In genomic region chr6:21037453-21037852, GRCh38 we compare ENCODE assay signal across 17 cellular contexts.
DNase-seq lines count a peak whose midpoint lies in the region; ATAC-seq and TF ChIP-seq lines count a peak whose summit lies in the region.
"Had no signal": no experiment of that assay in that cellular context is flagged by ENCODE, and none has a peak within 500 bp of the region (broad histone marks: within the 10 kb centered on the region; RNA-seq: fewer than 3 reads in every experiment).

No MANE protein-coding gene starts in this region.

- TF ChIP-seq CTCF in foreskin keratinocyte (conservative IDR thresholded peaks at IDR 0.05) (no peak), RWPE1 (conservative IDR thresholded peaks at IDR 0.05; ENCODE audit: low read depth) (no peak)

- DNase-seq in naive B cell (peak; percentile 46), foreskin keratinocyte (no peak), RWPE1 (ENCODE audit: low spot score) (no peak)
- no peak for DNase-seq in activated CD4-positive, alpha-beta memory T cell treated with anti-CD3 and anti-CD28 coated beads, Interleukin-2, amount 10 ng/mL, durations not matched to agents 7 days and 5 days
- DNase-seq: activated CD4-positive, alpha-beta T cell treated with anti-CD3 and anti-CD28 coated beads for 4 hours; AML-193; erythroblast; NCI-H1436 treated with DMSO at 0.1 percent for 48 hours; NCI-H345; SIG-M5 had no signal

- POLR2A ChIA-PET in activated CD4-positive, alpha-beta memory T cell treated with anti-CD3 and anti-CD28 coated beads, Interleukin-2, amount 10 ng/mL, durations not matched to agents 7 days and 5 days (lab: Charles Lee): no interaction called here
- POLR2A ChIA-PET in RWPE1 (lab: Yijun Ruan, JAX; ENCODE audit: low non-redundant PET): no interaction called here

- CTCF ChIA-PET in activated CD4-positive, alpha-beta memory T cell treated with anti-CD3 and anti-CD28 coated beads, Interleukin-2, amount 10 ng/mL, durations not matched to agents 7 days and 5 days (lab: Charles Lee): no interaction called here
- CTCF ChIA-PET in RWPE1 (lab: Yijun Ruan, JAX): no interaction called here

- no peak overlapping the region for H3K4me3 Mint-ChIP-seq in naive B cell
- H3K4me3 Mint-ChIP-seq in activated CD4-positive, alpha-beta memory T cell treated with anti-CD3 and anti-CD28 coated beads, Interleukin-2, amount 10 ng/mL, durations not matched to agents 7 days and 5 days: no peak overlapping the region
- H3K4me3 Mint-ChIP-seq: brain; neural crest cell; T-helper 2 cell treated with Interferon-gamma antibody and Interleukin-4, amounts not matched to agents 5 μg/mL and 100 μg/mL, for 36 hours had no signal

- peaks cover 16% of the 10 kb centered on the region for H3K4me1 ChIP-seq in foreskin keratinocyte

- H3K27ac Mint-ChIP-seq in naive B cell: no peak overlapping the region
- H3K27ac Mint-ChIP-seq in activated CD4-positive, alpha-beta memory T cell treated with anti-CD3 and anti-CD28 coated beads, Interleukin-2, amount 10 ng/mL, durations not matched to agents 7 days and 5 days: no peak overlapping the region
- H3K27ac Mint-ChIP-seq: T-helper 2 cell treated with Interferon-gamma antibody and Interleukin-4, amounts not matched to agents 5 μg/mL and 100 μg/mL, for 36 hours had no signal

- H3K27me3 Mint-ChIP-seq in naive B cell: peaks cover 0 to 3% (median 0%) of the 10 kb centered on the region in 3 donors
- no peaks in the 10 kb centered on the region for H3K27me3 Mint-ChIP-seq in activated CD4-positive, alpha-beta memory T cell treated with anti-CD3 and anti-CD28 coated beads, Interleukin-2, amount 10 ng/mL, durations not matched to agents 7 days and 5 days
- H3K27me3 Mint-ChIP-seq: brain had no signal

- H3K36me3 Mint-ChIP-seq in naive B cell: peaks cover 0 to 4% of the 10 kb centered on the region in 2 donors
- H3K36me3 Mint-ChIP-seq in activated CD4-positive, alpha-beta memory T cell treated with anti-CD3 and anti-CD28 coated beads, Interleukin-2, amount 10 ng/mL, durations not matched to agents 7 days and 5 days (ENCODE audit: low read depth): no peaks in the 10 kb centered on the region
- H3K36me3 Mint-ChIP-seq: activated naive CD4-positive, alpha-beta T cell treated with anti-CD3 and anti-CD28 coated beads, Interleukin-2, amount 50 U/mL, for 72 hours; brain had no signal

- H3K4me1 Mint-ChIP-seq in naive B cell: peaks cover 16 to 22% (median 21%) of the 10 kb centered on the region in 3 donors
- no peaks in the 10 kb centered on the region for H3K4me1 Mint-ChIP-seq in activated CD4-positive, alpha-beta memory T cell treated with anti-CD3 and anti-CD28 coated beads, Interleukin-2, amount 10 ng/mL, durations not matched to agents 7 days and 5 days

- H3K27ac ChIP-seq in foreskin keratinocyte (no peak overlapping the region), RWPE1 (no peak overlapping the region)

- H3K9me3 Mint-ChIP-seq in naive B cell: peaks cover 0 to 4% (median 0%) of the 10 kb centered on the region in 7 donors
- no peaks in the 10 kb centered on the region for H3K9me3 Mint-ChIP-seq in activated CD4-positive, alpha-beta memory T cell treated with anti-CD3 and anti-CD28 coated beads, Interleukin-2, amount 10 ng/mL, durations not matched to agents 7 days and 5 days
- H3K9me3 Mint-ChIP-seq: activated naive CD4-positive, alpha-beta T cell treated with anti-CD3 and anti-CD28 coated beads, Interleukin-2, amount 50 U/mL, for 72 hours; brain; neural crest cell; T-helper 2 cell treated with Interferon-gamma antibody and Interleukin-4, amounts not matched to agents 5 μg/mL and 100 μg/mL, for 36 hours had no signal

- ATAC-seq in GM18867 (IDR thresholded peaks at IDR 0.05; ENCODE audit: unreplicated experiment) (peak; percentile 86), GM21723 (IDR thresholded peaks at IDR 0.05; ENCODE audit: unreplicated experiment) (peak; percentile 73), HG03354 (IDR thresholded peaks at IDR 0.05; ENCODE audit: poor library complexity, severe bottlenecking, unreplicated experiment) (peak; percentile 94), naive B cell (ENCODE audit: low read depth in 2 of 2) (peak; percentile 99 to 100), foreskin keratinocyte (no peak)
- ATAC-seq: activated naive CD4-positive, alpha-beta T cell treated with anti-CD3 and anti-CD28 coated beads, Interleukin-2, amount 50 U/mL, for 72 hours had no signal

- no peaks in the 10 kb centered on the region for H3K27me3 ChIP-seq in foreskin keratinocyte
